Comparison of ENCODE assay signal across 14 cellular contexts in the genomic region with DNA sequence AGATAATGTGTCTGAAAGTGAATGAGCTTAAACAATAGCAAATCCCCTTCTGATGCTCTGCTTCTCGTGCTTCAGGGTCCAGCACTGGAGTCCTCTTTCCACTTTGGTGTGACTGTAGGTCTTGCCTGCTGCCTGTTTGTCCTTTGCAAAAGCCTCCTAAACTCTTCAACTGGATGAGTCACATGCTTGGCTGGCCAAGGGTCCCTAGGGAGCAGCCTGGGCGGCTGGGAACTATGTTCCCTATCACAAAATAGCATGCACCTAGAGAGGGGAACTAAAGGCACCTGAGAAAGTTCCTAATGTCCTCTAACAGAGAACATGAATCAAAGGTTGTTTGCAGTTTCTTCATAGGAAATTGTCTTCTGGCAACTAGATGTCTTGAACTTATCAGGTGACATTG.
"Had no signal": no experiment of that assay in that cellular context is flagged by ENCODE, and none has a peak within 500 bp of the region (broad histone marks: within the 10 kb centered on the region; RNA-seq: fewer than 3 reads in every experiment).

No MANE protein-coding gene starts in this region.

- H3K9me3 ChIP-seq: colonic mucosa, esophagus muscularis mucosa, left ventricle myocardium inferior, transverse colon had no signal

- H3K36me3 ChIP-seq: colonic mucosa, esophagus muscularis mucosa, left ventricle myocardium inferior, transverse colon had no signal

- H3K27me3 ChIP-seq: colonic mucosa, esophagus muscularis mucosa, foreskin keratinocyte, transverse colon had no signal

- H3K27ac ChIP-seq: colonic mucosa, esophagus muscularis mucosa, foreskin keratinocyte, left ventricle myocardium inferior, transverse colon had no signal

- H3K4me3 ChIP-seq: colonic mucosa, esophagus muscularis mucosa, left ventricle myocardium inferior, transverse colon had no signal

- H3K4me1 ChIP-seq: colonic mucosa, esophagus muscularis mucosa, foreskin keratinocyte, left ventricle myocardium inferior, transverse colon had no signal

- ATAC-seq: activated CD8-positive, alpha-beta T cell treated with anti-CD3 and anti-CD28 coated beads for 36 hours; foreskin keratinocyte; stimulated activated naive B cell treated with anti-CD40 and anti-IgM and Interleukin-4, amounts not matched to agents 10 μg/mL and 1 μg/mL and 100 μg/mL, for 72 hours had no signal

- DNase-seq: activated B cell treated with CpG ODN at 0.5 μM for 24 hours; activated CD4-positive, alpha-beta T cell treated with anti-CD3 and anti-CD28 coated beads for 48 hours; activated CD8-positive, alpha-beta T cell treated with anti-CD3 and anti-CD28 coated beads for 36 hours; activated effector memory CD4-positive, alpha-beta T cell treated with anti-CD3 and anti-CD28 coated beads, Interleukin-2, amount 50 U/mL, for 16 hours; activated T-cell treated with anti-CD3 and anti-CD28 coated beads, Interleukin-2, amount 50 U/mL, for 48 hours; colonic mucosa; foreskin keratinocyte; left ventricle myocardium inferior; mesenchymal stem cell; posterior cingulate gyrus; stimulated activated CD4-positive, alpha-beta T cell treated with anti-CD3 and anti-CD28 coated beads, Interleukin-4, amount 100 ng/mL, for 1 hour; stimulated activated naive B cell treated with anti-CD40 and anti-IgM and Interleukin-4, amounts not matched to agents 10 μg/mL and 1 μg/mL and 100 μg/mL, for 72 hours; transverse colon had no signal
